ENCODE assay signal across 25 cellular contexts in the genomic region with DNA sequence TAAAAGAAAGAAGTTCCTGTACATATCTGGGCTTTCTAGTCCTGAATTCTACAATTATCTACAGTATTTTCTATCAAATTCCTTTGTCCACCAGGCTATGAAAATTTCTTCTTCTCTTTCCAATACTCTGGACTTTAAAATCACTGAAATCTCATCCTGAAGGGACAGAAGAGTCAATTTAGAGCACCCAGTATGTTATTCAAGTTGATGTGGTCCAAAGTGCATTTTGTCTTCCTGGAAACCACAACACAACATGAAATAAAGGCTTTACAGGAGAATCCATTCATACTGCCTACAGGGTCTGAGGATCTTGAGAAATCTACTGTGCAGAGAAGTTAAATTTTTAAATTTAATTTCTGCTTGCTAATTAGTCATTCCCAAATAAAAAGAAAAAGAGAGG.
DNase-seq lines count a peak whose midpoint lies in the region; ATAC-seq, FAIRE-seq and TF ChIP-seq lines count a peak whose summit lies in the region.
"Had no signal": no experiment of that assay in that cellular context is flagged by ENCODE, and none has a peak within 500 bp of the region (broad histone marks: within the 10 kb centered on the region; RNA-seq: fewer than 3 reads in every experiment).

No MANE protein-coding gene starts in this region.

- no peak overlapping the region for H2BK12ac ChIP-seq in neuronal stem cell (ENCODE audit: low read length)
- H2BK12ac ChIP-seq in trophoblast cell (ENCODE audit: low read length) = no peak overlapping the region

- H3K14ac ChIP-seq in neuronal stem cell (ENCODE audit: low read length) (no peak overlapping the region), trophoblast cell (ENCODE audit: low read length) (no peak overlapping the region)

- ATAC-seq in SK-N-SH treated with all-trans-retinoic acid at 6 μM for 48 hours = peak; percentile 8; the same call in 1 of the 3 replicates
- ATAC-seq in HG03460 (IDR thresholded peaks at IDR 0.05; ENCODE audit: unreplicated experiment) = no peak

- H3K27ac ChIP-seq in SK-N-SH (ENCODE audit: low read depth in 2 of 2, low read length in 1 of 2) = no peak overlapping the region
- H3K27ac ChIP-seq in neuronal stem cell (replicated peaks; ENCODE audit: low read length) = no peak overlapping the region
- no peak overlapping the region for H3K27ac ChIP-seq in trophoblast cell (ENCODE audit: low read depth, low read length)
- H3K27ac ChIP-seq: BLaER1, SK-N-MC had no signal

- no peak for TF ChIP-seq RAD21 in SK-N-SH (IDR thresholded peaks at IDR 0.05; ENCODE audit: low read length)

- H2BK5ac ChIP-seq in neuronal stem cell (ENCODE audit: low read length) (no peak overlapping the region), trophoblast cell (ENCODE audit: low read depth, low read length, poor library complexity) (no peak overlapping the region)

- CTCF ChIA-PET in SK-N-SH (lab: Yijun Ruan, JAX) = no interaction called here

- DNase-seq in SK-N-SH (no peak), neuronal stem cell (ENCODE audit: low spot score) (no peak), trophoblast cell (no peak), cerebellar nuclear complex (lab: John Stamatoyannopoulos, UW) (no peak), germinal center (ENCODE audit: low spot score) (no peak)
- DNase-seq: 8988T; CD4-positive, CD25-positive, alpha-beta regulatory T cell; DMS153; GOT3; HFFc6; NCI-H1092; NCI-H1417 treated with DMSO at 0.1 percent for 48 hours; NCI-H1694 treated with DMSO at 0.1 percent for 48 hours; NCI-H2081; NCI-H2227 treated with DMSO at 0.1 percent for 48 hours; NCI-H526 treated with DMSO at 0.1 percent for 48 hours; SIG-M5 had no signal

- no peak overlapping the region for H2BK120ac ChIP-seq in neuronal stem cell (ENCODE audit: low read depth, low read length)
- H2BK120ac ChIP-seq in trophoblast cell (ENCODE audit: insufficient read depth, low read length, poor library complexity) = no peak overlapping the region

- no peaks in the 10 kb centered on the region for H3K9me3 ChIP-seq in SK-N-SH
- H3K9me3 ChIP-seq in neuronal stem cell (replicated peaks in 1 of 2; ENCODE audit: control insufficient read depth in 2 of 2, insufficient read depth in 1 of 2, low read depth in 1 of 2, low read length in 2 of 2) = no peaks in the 10 kb centered on the region
- H3K9me3 ChIP-seq in trophoblast cell (ENCODE audit: insufficient read depth, low read depth, low read length) = no peaks in the 10 kb centered on the region
- H3K9me3 ChIP-seq: BLaER1, HAP-1 had no signal

- H3K79me1 ChIP-seq in neuronal stem cell (ENCODE audit: low read depth, low read length) (no peaks in the 10 kb centered on the region), trophoblast cell (ENCODE audit: low read length) (peaks cover 37% of the 10 kb centered on the region)

- H4K20me1 ChIP-seq in SK-N-SH (ENCODE audit: insufficient read depth) = no peaks in the 10 kb centered on the region
- H4K20me1 ChIP-seq: BLaER1 had no signal

- peaks cover 13% of the 10 kb centered on the region for H3F3A ChIP-seq in SK-N-SH (replicated peaks; ENCODE audit: insufficient read depth)

- H3K4me3 ChIP-seq in SK-N-SH (ENCODE audit: low read depth in 2 of 2, low read length in 1 of 2) = no peak overlapping the region
- no peak overlapping the region for H3K4me3 ChIP-seq in neuronal stem cell (ENCODE audit: low read length in 2 of 2)
- no peak overlapping the region for H3K4me3 ChIP-seq in trophoblast cell (ENCODE audit: low read depth, low read length)
- H3K4me3 ChIP-seq: BLaER1, HAP-1, SK-N-MC had no signal

- H2AFZ ChIP-seq in SK-N-SH (ENCODE audit: low read depth) = no peak overlapping the region
- peak overlapping the region; percentile 48 for H2AFZ ChIP-seq in neuronal stem cell (ENCODE audit: low read length)
- no peak overlapping the region for H2AFZ ChIP-seq in trophoblast cell (ENCODE audit: insufficient read depth, low read length, poor library complexity)

- TF ChIP-seq EP300 in SK-N-SH (IDR thresholded peaks at IDR 0.05; ENCODE audit: borderline replicate concordance in 1 of 2, low read depth in 1 of 2, low read length in 1 of 2) = no peak

- H3K27me3 ChIP-seq in SK-N-SH (ENCODE audit: insufficient read depth) (no peaks in the 10 kb centered on the region), neuronal stem cell (ENCODE audit: control insufficient read depth in 3 of 3, insufficient read depth in 3 of 3, low read depth in 1 of 3, low read length in 3 of 3) (no peaks in the 10 kb centered on the region), trophoblast cell (ENCODE audit: insufficient read depth, low read length) (no peaks in the 10 kb centered on the region)
- H3K27me3 ChIP-seq: BLaER1 had no signal

- no peak for TF ChIP-seq CTCF in SK-N-SH (IDR thresholded peaks at IDR 0.05)

- H4K91ac ChIP-seq in neuronal stem cell (ENCODE audit: low read depth, low read length, poor library complexity) = no peak overlapping the region
- no peak overlapping the region for H4K91ac ChIP-seq in trophoblast cell (ENCODE audit: low read depth, low read length)

- H4K12ac ChIP-seq in trophoblast cell (ENCODE audit: low read depth, low read length) = no peak overlapping the region

- H3K23ac ChIP-seq in neuronal stem cell (ENCODE audit: low read depth, low read length, poor library complexity) (no peak overlapping the region), trophoblast cell (ENCODE audit: low read length) (no peak overlapping the region)

- no peaks in the 10 kb centered on the region for H3K79me2 ChIP-seq in SK-N-SH (ENCODE audit: insufficient read depth)
- H3K79me2 ChIP-seq in trophoblast cell (ENCODE audit: control insufficient read depth, insufficient read depth, low read length, poor library complexity) = peaks cover 1% of the 10 kb centered on the region

- H3K4me1 ChIP-seq in SK-N-SH (ENCODE audit: control insufficient read depth in 1 of 2, insufficient read depth in 2 of 2, low read depth in 1 of 2, low read length in 1 of 2) = peaks cover 0 to 21% of the 10 kb centered on the region in 2 experiments; a peak in 3 of 4 replicates
- peaks cover 1 to 5% of the 10 kb centered on the region in 2 donors for H3K4me1 ChIP-seq in neuronal stem cell (ENCODE audit: control insufficient read depth in 2 of 2, insufficient read depth in 1 of 2, low read depth in 1 of 2, low read length in 2 of 2)
- H3K4me1 ChIP-seq in trophoblast cell (ENCODE audit: control insufficient read depth in 1 of 2, insufficient read depth in 2 of 2, low read length in 2 of 2) = peaks cover 17 to 26% of the 10 kb centered on the region in 2 experiments
- H3K4me1 ChIP-seq: HAP-1 had no signal

- no peak overlapping the region for H3K18ac ChIP-seq in neuronal stem cell (ENCODE audit: low read length)
- H3K18ac ChIP-seq in trophoblast cell (ENCODE audit: low read length) = no peak overlapping the region

- no peak overlapping the region for H3K4ac ChIP-seq in neuronal stem cell (ENCODE audit: low read length)
- no peak overlapping the region for H3K4ac ChIP-seq in trophoblast cell (ENCODE audit: low read depth, low read length)

- no peaks in the 10 kb centered on the region for H3K36me3 ChIP-seq in SK-N-SH (replicated peaks in 1 of 2; ENCODE audit: control insufficient read depth in 1 of 2, insufficient read depth in 2 of 2, low read length in 1 of 2)
- H3K36me3 ChIP-seq in neuronal stem cell (replicated peaks in 1 of 2; ENCODE audit: control insufficient read depth in 2 of 2, insufficient read depth in 2 of 2, low read length in 2 of 2) = no peaks in the 10 kb centered on the region
- no peaks in the 10 kb centered on the region for H3K36me3 ChIP-seq in trophoblast cell (ENCODE audit: control insufficient read depth in 1 of 2, insufficient read depth in 2 of 2, low read length in 2 of 2)
- H3K36me3 ChIP-seq: BLaER1, HAP-1 had no signal

- H2AK5ac ChIP-seq in neuronal stem cell (ENCODE audit: low read depth, low read length) = no peak overlapping the region
- H2AK5ac ChIP-seq in trophoblast cell (ENCODE audit: low read length) = no peak overlapping the region

- H3K4me2 ChIP-seq in SK-N-SH (no peak overlapping the region), neuronal stem cell (ENCODE audit: insufficient read depth, low read length, poor library complexity, severe bottlenecking) (no peak overlapping the region), trophoblast cell (ENCODE audit: low read length) (no peak overlapping the region)
- H3K4me2 ChIP-seq: BLaER1 had no signal

- H2BK15ac ChIP-seq in neuronal stem cell (ENCODE audit: low read length) = no peak overlapping the region

- no peaks in the 10 kb centered on the region for H3K9me2 ChIP-seq in SK-N-SH

- FAIRE-seq in colon (lab: Jason Lieb, UNC) = peak; percentile 41
- FAIRE-seq: GM18507, RCC 7860 had no signal

- no peak overlapping the region for H3K9ac ChIP-seq in SK-N-SH
- H3K9ac ChIP-seq in neuronal stem cell (ENCODE audit: low read depth, low read length, poor library complexity) = no peak overlapping the region
- H3K9ac ChIP-seq in trophoblast cell (ENCODE audit: low read length) = no peak overlapping the region
- H3K9ac ChIP-seq: BLaER1 had no signal

- POLR2A ChIA-PET in SK-N-SH (lab: Yijun Ruan, JAX) = no interaction called here

- H4K8ac ChIP-seq in neuronal stem cell (ENCODE audit: low read depth, low read length) (no peak overlapping the region), trophoblast cell (ENCODE audit: low read depth, low read length) (no peak overlapping the region)

TF ChIP-seq in SK-N-SH treated with all-trans-retinoic acid at 6 μM for 48 hours, 23 proteins besides CTCF, POLR2A, EP300 and RAD21:
- no peak for TF ChIP-seq ZNF70 (CRISPR knock-in tag; IDR thresholded peaks at IDR 0.05)
